Comparison of ENCODE assay signal across 9 cellular contexts in the genomic region with DNA sequence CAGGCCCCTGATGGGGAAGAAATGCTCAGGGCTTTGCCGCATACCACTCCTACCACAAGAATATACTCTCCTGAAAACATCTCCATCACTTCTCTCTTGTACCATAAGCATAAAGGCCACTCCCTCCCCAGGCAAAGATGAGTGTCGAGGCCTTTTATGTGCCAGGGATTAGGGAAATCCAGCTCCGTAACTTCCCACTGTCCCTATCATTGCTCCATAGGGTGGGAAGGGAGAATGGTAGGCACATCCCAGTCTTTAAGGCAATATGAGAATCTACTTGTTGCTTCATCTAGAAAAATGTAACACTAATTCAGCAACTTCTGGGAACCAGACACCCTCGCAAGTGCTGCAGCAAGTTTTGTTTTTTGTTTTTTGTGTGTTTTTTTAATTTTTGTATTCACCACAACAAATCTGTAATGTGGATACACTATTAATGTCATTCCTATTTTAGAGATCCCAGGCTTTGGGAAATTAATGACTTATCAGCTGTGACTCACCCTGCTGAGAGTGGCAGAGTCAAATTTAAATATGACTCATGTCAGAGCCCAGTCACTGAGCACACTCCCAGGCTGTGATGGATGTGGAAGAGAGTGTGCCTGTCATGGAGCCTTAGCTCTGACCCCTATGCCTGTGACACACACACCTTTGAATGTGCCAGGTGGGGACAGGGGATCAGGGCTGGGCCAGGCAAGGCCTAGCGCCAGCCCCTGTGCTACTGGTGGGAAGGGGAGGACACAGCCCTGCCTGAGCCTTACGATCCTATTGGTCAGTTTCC. TPM values are rescaled to one million over a fixed set of nuclear protein-coding genes. Genes with fewer than 3 reads are reported as not detected.
A peak's percentile ranks its signal among the peaks of the same experiment; 100 is the strongest.
DNase-seq lines count a peak whose midpoint lies in the region; ATAC-seq, FAIRE-seq and TF ChIP-seq lines count a peak whose summit lies in the region.
"Had no signal": no experiment of that assay in that cellular context is flagged by ENCODE, and none has a peak within 500 bp of the region (broad histone marks: within the 10 kb centered on the region; RNA-seq: fewer than 3 reads in every experiment).

No MANE protein-coding gene starts in this region.

- peak; percentile 46 for ATAC-seq in GM19452 (IDR thresholded peaks at IDR 0.05; ENCODE audit: unreplicated experiment)

- H3K4me3 ChIP-seq in bronchial epithelial cell (ENCODE audit: low read depth, low read length) (no peak overlapping the region), mesodermal cell (ENCODE audit: extremely low read depth, insufficient read depth, low read length, poor library complexity, severe bottlenecking) (no peak overlapping the region), prostate gland (no peak overlapping the region)

- H3K9me3 ChIP-seq in mesodermal cell (ENCODE audit: control insufficient read depth, low read length) (no peaks in the 10 kb centered on the region), prostate gland (no peaks in the 10 kb centered on the region)

- DNase-seq in AG20443 (ENCODE audit: low spot score) (peak; percentile 88), Kasumi-1 (lab: John Stamatoyannopoulos, UW) (peak; percentile 22 to 26), bronchial epithelial cell (ENCODE audit: low read depth) (peak; percentile 94), NCI-H128 (lab: John Stamatoyannopoulos, UW; ENCODE audit: unreplicated experiment) (no peak), prostate gland (ENCODE audit: low spot score) (no peak), NCI-H187 treated with DMSO at 0.1 percent for 48 hours (lab: John Stamatoyannopoulos, UW) (no peak)
- DNase-seq: activated naive CD8-positive, alpha-beta T cell treated with anti-CD3 and anti-CD28 coated beads, Interleukin-2, amount 10 ng/mL, durations not matched to agents 7 days and 5 days had no signal

- no peak for FAIRE-seq in bronchial epithelial cell (lab: Jason Lieb, UNC)

- H3K36me3 ChIP-seq in bronchial epithelial cell (ENCODE audit: control insufficient read depth, insufficient read depth, low read length) (peaks cover 3% of the 10 kb centered on the region), mesodermal cell (ENCODE audit: control insufficient read depth, insufficient read depth, low read length) (peaks cover 15% of the 10 kb centered on the region), prostate gland (peaks cover 0 to 4% of the 10 kb centered on the region in 2 donors)

- WGBS in mesodermal cell (ENCODE audit: insufficient coverage in 2 of 2), 2 experiments = 57 to 80% methylated on average over 1 to 3 of the region's 6 CpGs
- 92% methylated on average over 6 of the region's 6 CpGs for WGBS in prostate gland

- TF ChIP-seq POLR2A in prostate gland (IDR thresholded peaks at IDR 0.05) = no peak

- intact Hi-C loops in prostate gland (cut with DNase I) = no loop called here

- H3K27me3 ChIP-seq in bronchial epithelial cell (ENCODE audit: control insufficient read depth, insufficient read depth, low read length) (no peaks in the 10 kb centered on the region), prostate gland (replicated peaks; ENCODE audit: insufficient read depth) (no peaks in the 10 kb centered on the region)

- peaks cover 32% of the 10 kb centered on the region for H3K4me1 ChIP-seq in mesodermal cell (ENCODE audit: control insufficient read depth, insufficient read depth, low read length, poor library complexity, severe bottlenecking)
- H3K4me1 ChIP-seq in prostate gland (replicated peaks) = peaks cover 3% of the 10 kb centered on the region

- H3K27ac ChIP-seq in mesodermal cell (ENCODE audit: low read depth, low read length, severe bottlenecking) (peak overlapping the region; percentile 83), prostate gland (no peak overlapping the region)

- no peak for TF ChIP-seq CTCF in bronchial epithelial cell (IDR thresholded peaks at IDR 0.05; ENCODE audit: insufficient read depth, low read length, severe bottlenecking)
- TF ChIP-seq CTCF in prostate gland (IDR thresholded peaks at IDR 0.05) = no peak

RNA-seq across cellular contexts. Expression of gene PANX1, which starts 23.4 kb away (rescaled TPM):
- 44.8 and 60.3 TPM in 2 replicates for total RNA-seq in bronchial epithelial cell
- 15.6 TPM for polyA plus RNA-seq in mesodermal cell (2013, experiment 1 of 2)
- 15.9 TPM for polyA plus RNA-seq in mesodermal cell (2013, experiment 2 of 2)
- 10 to 100 TPM; 12.9 to 51.2 TPM for total RNA-seq in prostate gland

Comparison
In these comparisons a context has a peak if more than half of its experiments do, and no peak if none do; other contexts are left out.
1. DNase-seq: peak in AG20443 (single experiment), Kasumi-1 (2 of 2) and bronchial epithelial cell (single experiment); none in NCI-H128 (single experiment), prostate gland (single experiment) and NCI-H187 treated with DMSO at 0.1 percent for 48 hours (single experiment).